Comparison of ENCODE assay signal across 8 cellular contexts in genomic region chr18:12948055-12948804, GRCh38. TPM values are rescaled to one million over a fixed set of nuclear protein-coding genes. Genes with fewer than 3 reads are reported as not detected.
DNase-seq lines count a peak whose midpoint lies in the region; FAIRE-seq and TF ChIP-seq lines count a peak whose summit lies in the region.

No MANE protein-coding gene starts in this region.

- H3K23ac ChIP-seq in H9 (ENCODE audit: insufficient read length, low read depth, low read length) (no peak overlapping the region), neuronal stem cell (ENCODE audit: low read depth, low read length, poor library complexity) (peak overlapping the region; percentile 99)

- peaks cover 14 to 15% of the 10 kb centered on the region in 2 experiments for H3K4me1 Mint-ChIP-seq in H9

- DNase-seq in GDM1 (lab: John Stamatoyannopoulos, UW) = peak; percentile 97
- DNase-seq in H9 = peak; percentile 87
- DNase-seq in M059J (ENCODE audit: low read depth) = peak; percentile 91
- peak; percentile 95 for DNase-seq in SIG-M5 treated with dmso at 0.1 percent for 504 hours (lab: John Stamatoyannopoulos, UW; ENCODE audit: unreplicated experiment)
- DNase-seq in activated naive CD4-positive, alpha-beta T cell (lab: John Stamatoyannopoulos, UW) = peak; percentile 93 to 98 (median 96)
- peak; percentile 82 to 88 for DNase-seq in frontal cortex (ENCODE audit: low spot score in 2 of 2)
- DNase-seq in neuronal stem cell (ENCODE audit: low spot score) = no peak
- DNase-seq in stromal cell of bone marrow (ENCODE audit: low read depth) = peak; percentile 77

- no peak for FAIRE-seq in frontal cortex (lab: Jason Lieb, UNC)

- H2AK5ac ChIP-seq in H9 (ENCODE audit: insufficient read length, low read length) (no peak overlapping the region), neuronal stem cell (ENCODE audit: low read depth, low read length) (peak overlapping the region; percentile 46)

- peaks cover 6 to 37% of the 10 kb centered on the region in 2 donors for H3K36me3 ChIP-seq in neuronal stem cell (replicated peaks in 1 of 2; ENCODE audit: control insufficient read depth in 2 of 2, insufficient read depth in 2 of 2, low read length in 2 of 2)

- peak overlapping the region; percentile 94 to 97 for H3K4me3 ChIP-seq in neuronal stem cell (ENCODE audit: low read length in 2 of 2)

- H4K5ac ChIP-seq in H9 (ENCODE audit: insufficient read length, low read depth, low read length) = no peak overlapping the region

- H2BK20ac ChIP-seq in H9 (ENCODE audit: low read depth, low read length, poor library complexity, severe bottlenecking) = no peak overlapping the region

- H3K79me1 ChIP-seq in H9 (ENCODE audit: insufficient read depth, low read depth, low read length, poor library complexity, severe bottlenecking) = peaks cover 3% of the 10 kb centered on the region
- H3K79me1 ChIP-seq in neuronal stem cell (ENCODE audit: low read depth, low read length) = peaks cover 4% of the 10 kb centered on the region

- H3K4me2 ChIP-seq in H9 (ENCODE audit: insufficient read depth, insufficient read length, low read length) = peak overlapping the region; percentile 58
- peak overlapping the region; percentile 89 for H3K4me2 ChIP-seq in neuronal stem cell (ENCODE audit: insufficient read depth, low read length, poor library complexity, severe bottlenecking)

- H3K4ac ChIP-seq in H9 (ENCODE audit: low read depth, low read length) (no peak overlapping the region; the same call in 1 of the 2 replicates), neuronal stem cell (ENCODE audit: low read length) (peak overlapping the region; percentile 89)

- H4K20me1 ChIP-seq in H9 (ENCODE audit: control insufficient read depth, insufficient read depth, insufficient read length) = no peaks in the 10 kb centered on the region

- H3K27me3 ChIP-seq in H9 (ENCODE audit: insufficient read depth, low read length) (no peaks in the 10 kb centered on the region), neuronal stem cell (ENCODE audit: control insufficient read depth in 3 of 3, insufficient read depth in 3 of 3, low read depth in 1 of 3, low read length in 3 of 3) (no peaks in the 10 kb centered on the region)

- H3K27ac Mint-ChIP-seq in H9 = peak overlapping the region; percentile 94 to 97 (median 96); a peak in 6 of 7 replicates

- H2BK15ac ChIP-seq in H9 (ENCODE audit: low read depth, low read length) (no peak overlapping the region), neuronal stem cell (ENCODE audit: low read length) (peak overlapping the region; percentile 98)

- H3K27ac ChIP-seq in H9 (ENCODE audit: insufficient read length, low read depth, low read length) = peak overlapping the region; percentile 5
- peak overlapping the region; percentile 98 for H3K27ac ChIP-seq in neuronal stem cell (replicated peaks; ENCODE audit: low read length)

- no peak for TF ChIP-seq CTCF in H9 (conservative IDR thresholded peaks at IDR 0.05)

- H2AFZ ChIP-seq in H9 (ENCODE audit: low read length) = no peak overlapping the region
- H2AFZ ChIP-seq in neuronal stem cell (ENCODE audit: low read length) = peak overlapping the region; percentile 100

- H3K56ac ChIP-seq in H9 (ENCODE audit: insufficient read length, low read depth, low read length) = no peak overlapping the region

- H3K9me3 Mint-ChIP-seq in H9 = peaks cover 8 to 10% of the 10 kb centered on the region in 2 experiments; a peak in 4 of 5 replicates

- H3K18ac ChIP-seq in H9 (ENCODE audit: insufficient read length, low read depth, low read length) (peak overlapping the region; percentile 93), neuronal stem cell (ENCODE audit: low read length) (peak overlapping the region; percentile 99)

- H3K14ac ChIP-seq in H9 (ENCODE audit: insufficient read depth, low read length) (peak overlapping the region; percentile 97), neuronal stem cell (ENCODE audit: low read length) (peak overlapping the region; percentile 97)

- H3T11ph ChIP-seq in H9 (ENCODE audit: low read length) = no peak overlapping the region

- H2BK12ac ChIP-seq in H9 (ENCODE audit: insufficient read length, low read depth, low read length) (no peak overlapping the region), neuronal stem cell (ENCODE audit: low read length) (peak overlapping the region; percentile 41)

- H2BK5ac ChIP-seq in H9 (ENCODE audit: insufficient read length, low read length) = no peak overlapping the region
- peak overlapping the region; percentile 98 for H2BK5ac ChIP-seq in neuronal stem cell (ENCODE audit: low read length)

- H3K9ac ChIP-seq in H9 (ENCODE audit: extremely low read depth, insufficient read length, low read length) (peak overlapping the region; percentile 54), neuronal stem cell (ENCODE audit: low read depth, low read length, poor library complexity) (peak overlapping the region; percentile 98)

- peak overlapping the region; percentile 75 to 85 for H3K4me3 Mint-ChIP-seq in H9

- H3K23me2 ChIP-seq in H9 (ENCODE audit: insufficient read length, low read depth, low read length, poor library complexity, severe bottlenecking) = peaks cover 9% of the 10 kb centered on the region

- no peaks in the 10 kb centered on the region for H3K9me3 ChIP-seq in H9 (ENCODE audit: control insufficient read depth, low read depth, low read length)
- H3K9me3 ChIP-seq in neuronal stem cell (replicated peaks in 1 of 2; ENCODE audit: control insufficient read depth in 2 of 2, insufficient read depth in 1 of 2, low read depth in 1 of 2, low read length in 2 of 2) = peaks cover 4 to 19% of the 10 kb centered on the region in 2 donors

- H4K8ac ChIP-seq in H9 (replicated peaks; ENCODE audit: insufficient read length, low read depth, low read length) = no peak overlapping the region
- H4K8ac ChIP-seq in neuronal stem cell (ENCODE audit: low read depth, low read length) = peak overlapping the region; percentile 92

- no CpG with 5 or more reads among the region's 81 CpGs for WGBS in H9 (ENCODE audit: extremely low coverage, insufficient read length, low lambda C conversion rate)
- WGBS in neuronal stem cell (ENCODE audit: extremely low coverage in 2 of 2, insufficient read length in 2 of 2, insufficient replicate concordance in 1 of 2), 2 donors = no CpG with 5 or more reads among the region's 81 CpGs

- no peaks in the 10 kb centered on the region for H3K27me3 Mint-ChIP-seq in H9 (ENCODE audit: low read depth)

- H3K36me3 Mint-ChIP-seq in H9 (ENCODE audit: insufficient read depth in 1 of 3, low read depth in 3 of 3) = peaks cover 18 to 35% (median 21%) of the 10 kb centered on the region in 3 experiments

- H3K79me2 ChIP-seq in H9 (ENCODE audit: insufficient read depth, low read length) = peaks cover 11% of the 10 kb centered on the region; the same call in 1 of the 2 replicates

- H4K91ac ChIP-seq in H9 (ENCODE audit: insufficient read length, low read depth, low read length) = no peak overlapping the region
- H4K91ac ChIP-seq in neuronal stem cell (ENCODE audit: low read depth, low read length, poor library complexity) = peak overlapping the region; percentile 95

- no peak overlapping the region for H2BK120ac ChIP-seq in H9 (ENCODE audit: low read depth, low read length, poor library complexity, severe bottlenecking)
- peak overlapping the region; percentile 87 for H2BK120ac ChIP-seq in neuronal stem cell (ENCODE audit: low read depth, low read length)

- H3K4me1 ChIP-seq in H9 (ENCODE audit: insufficient read depth, low read length) (no peaks in the 10 kb centered on the region), neuronal stem cell (ENCODE audit: control insufficient read depth in 2 of 2, insufficient read depth in 1 of 2, low read depth in 1 of 2, low read length in 2 of 2) (peaks cover 3 to 6% of the 10 kb centered on the region in 2 donors)

RNA-seq across cellular contexts. Expression of gene SEH1L, which starts 0.4 kb away (rescaled TPM):
- total RNA-seq in H9 (2021) (93.3 and 97.2 TPM in 2 replicates), frontal cortex (39.9 TPM)
- total RNA-seq in M059J (2014; rRNA removed; shearing (Covaris generic)) = 28.0 and 40.9 TPM in 2 replicates
- 23.1 TPM for polyA plus RNA-seq in neuronal stem cell (2013, experiment 1 of 2)
- 22.2 TPM for polyA plus RNA-seq in neuronal stem cell (2013, experiment 2 of 2)

RNA-seq across cellular contexts. Expression of gene CEP192, which starts 42.9 kb away (rescaled TPM):
- 22.0 and 23.5 TPM in 2 replicates for total RNA-seq in H9 (2021)
- 22.8 and 26.1 TPM in 2 replicates for total RNA-seq in M059J (2014; rRNA removed; shearing (Covaris generic))
- total RNA-seq in frontal cortex = 73.0 TPM
- 18.4 TPM for polyA plus RNA-seq in neuronal stem cell (2013, experiment 1 of 2)
- 17.8 TPM for polyA plus RNA-seq in neuronal stem cell (2013, experiment 2 of 2)
